ENCODE assay signal across 14 cellular contexts in genomic region chr7:24608504-24608903, GRCh38. TPM values are rescaled to one million over a fixed set of nuclear protein-coding genes. Genes with fewer than 3 reads are reported as not detected.
DNase-seq lines count a peak whose midpoint lies in the region; ATAC-seq, FAIRE-seq and TF ChIP-seq lines count a peak whose summit lies in the region.
"Had no signal": no experiment of that assay in that cellular context is flagged by ENCODE, and none has a peak within 500 bp of the region (broad histone marks: within the 10 kb centered on the region; RNA-seq: fewer than 3 reads in every experiment).

No MANE protein-coding gene starts in this region.

- no peak for TF ChIP-seq CTCF in neural progenitor cell (IDR thresholded peaks at IDR 0.05)
- TF ChIP-seq CTCF in uterus (IDR thresholded peaks at IDR 0.05): no peak

- H3K4me3 Mint-ChIP-seq in neural progenitor cell: no peak overlapping the region

- peaks cover 3% of the 10 kb centered on the region for H3K36me3 Mint-ChIP-seq in neural progenitor cell

- H3K27ac ChIP-seq in HUES48 (ENCODE audit: low read depth, low read length) (peak overlapping the region; percentile 79), neural progenitor cell (peak overlapping the region; percentile 28), uterus (no peak overlapping the region)
- H3K27ac ChIP-seq: BLaER1 had no signal

- H3K27me3 Mint-ChIP-seq in neural progenitor cell (ENCODE audit: insufficient read depth, low read depth): no peaks in the 10 kb centered on the region
- H3K27me3 Mint-ChIP-seq: CD8-positive, alpha-beta memory T cell had no signal

- H3K9me3 Mint-ChIP-seq in neural progenitor cell: peaks cover 3% of the 10 kb centered on the region

- peaks cover 43% of the 10 kb centered on the region for H3K4me1 ChIP-seq in HUES48 (ENCODE audit: control insufficient read depth, insufficient read depth, low read length)
- H3K4me1 ChIP-seq in neural progenitor cell: peaks cover 17% of the 10 kb centered on the region
- H3K4me1 ChIP-seq in uterus: no peaks in the 10 kb centered on the region
- H3K4me1 ChIP-seq: Caco-2 had no signal

- H3K9ac ChIP-seq in HUES48 (ENCODE audit: low read depth, low read length) (no peak overlapping the region), neural progenitor cell (no peak overlapping the region)
- H3K9ac ChIP-seq: BLaER1 had no signal

- H3F3A ChIP-seq in neural progenitor cell (ENCODE audit: low read depth): peaks cover 3% of the 10 kb centered on the region

- H3K27me3 ChIP-seq in HUES48 (ENCODE audit: control insufficient read depth, insufficient read depth, low read length) (no peaks in the 10 kb centered on the region), neural progenitor cell (no peaks in the 10 kb centered on the region), uterus (no peaks in the 10 kb centered on the region)
- H3K27me3 ChIP-seq: BLaER1 had no signal

- H4K20me1 ChIP-seq in neural progenitor cell (ENCODE audit: low read depth): no peaks in the 10 kb centered on the region

- intact Hi-C loops in uterus (cut with DNase I; ENCODE audit: low total_unique reads): no loop called here

- no peak overlapping the region for H2AFZ ChIP-seq in neural progenitor cell (replicated peaks)

- H3K36me3 ChIP-seq in HUES48 (ENCODE audit: control insufficient read depth, insufficient read depth, low read length) (no peaks in the 10 kb centered on the region), neural progenitor cell (no peaks in the 10 kb centered on the region), uterus (no peaks in the 10 kb centered on the region)

- DNase-seq in RPMI8226: peak; percentile 3
- DNase-seq in neural progenitor cell (ENCODE audit: low spot score): no peak
- no peak for DNase-seq in uterus
- DNase-seq in T1000 (lab: John Stamatoyannopoulos, UW): no peak
- DNase-seq: AML-193; Caco-2; CD8-positive, alpha-beta memory T cell; DND-41; GDM1 had no signal

- TF ChIP-seq POLR2A in uterus (IDR thresholded peaks at IDR 0.05): no peak

- no peak overlapping the region for H3K4me3 ChIP-seq in HUES48 (ENCODE audit: low read depth, low read length)
- H3K4me3 ChIP-seq in neural progenitor cell: no peak overlapping the region
- no peak overlapping the region for H3K4me3 ChIP-seq in uterus
- H3K4me3 ChIP-seq: BLaER1 had no signal

- FAIRE-seq in colon (lab: Jason Lieb, UNC): peak; percentile 36
- FAIRE-seq: HepG2 had no signal

- no peaks in the 10 kb centered on the region for H3K4me1 Mint-ChIP-seq in neural progenitor cell

- H3K4me2 ChIP-seq in neural progenitor cell: no peak overlapping the region

- peaks cover 97% of the 10 kb centered on the region for H3K79me2 ChIP-seq in neural progenitor cell (ENCODE audit: low read depth)

- H3K9me3 ChIP-seq in HUES48 (ENCODE audit: control insufficient read depth, insufficient read depth, low read length) (no peaks in the 10 kb centered on the region), neural progenitor cell (ENCODE audit: low read depth) (no peaks in the 10 kb centered on the region), uterus (no peaks in the 10 kb centered on the region)
- H3K9me3 ChIP-seq: Caco-2 had no signal

- ATAC-seq in GM21423 (IDR thresholded peaks at IDR 0.05; ENCODE audit: unreplicated experiment): no peak
- ATAC-seq: HepG2 had no signal

- H3K27ac Mint-ChIP-seq in neural progenitor cell: no peak overlapping the region

RNA-seq across cellular contexts. Expression of gene PALS2, which starts 35.3 kb away (rescaled TPM):
- total RNA-seq in neural progenitor cell (ENCODE audit: low replicate concordance): 37.7 and 51.8 TPM in 2 replicates
- total RNA-seq in uterus: 10 to 100 TPM in 3 of 4 donors, 1 to 10 TPM in 1; 4.7 to 45.4 (median 36.8) TPM

Comparison
In these comparisons a context has a peak if more than half of its experiments do, and no peak if none do; other contexts are left out.
1. H3K27ac ChIP-seq: peak in HUES48 (single experiment) and neural progenitor cell (single experiment); none in uterus (0 of 2).